Comparison of ENCODE assay signal across 11 cellular contexts in the genomic region with DNA sequence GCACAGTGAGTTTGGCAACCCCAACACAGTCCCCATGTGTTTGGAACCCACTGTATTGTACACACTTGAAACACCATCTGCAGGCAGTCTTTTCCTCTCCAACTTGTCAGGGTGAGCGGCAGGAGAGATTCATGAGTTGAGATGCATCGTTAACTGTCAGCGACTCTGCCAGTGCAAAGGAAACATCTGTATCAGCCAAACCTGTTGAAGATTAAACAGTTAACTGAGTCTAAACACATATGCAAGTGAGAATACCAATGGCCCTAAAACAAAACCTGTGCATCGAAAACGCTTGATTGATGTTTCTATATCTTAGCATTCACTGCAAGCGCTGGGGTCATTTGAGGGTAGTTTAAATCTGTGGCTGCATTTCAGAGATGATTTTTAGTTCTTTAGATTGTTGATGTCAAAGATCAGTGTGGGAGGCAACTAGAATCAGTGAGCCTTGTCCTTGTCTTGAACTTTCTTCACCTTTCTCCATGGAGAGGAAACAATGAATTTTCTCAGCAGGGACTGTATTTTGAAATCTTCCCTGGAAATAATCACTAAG. TPM values are rescaled to one million over a fixed set of nuclear protein-coding genes. Genes with fewer than 3 reads are reported as not detected.
DNase-seq lines count a peak whose midpoint lies in the region; ATAC-seq and TF ChIP-seq lines count a peak whose summit lies in the region.
"Had no signal": no experiment of that assay in that cellular context is flagged by ENCODE, and none has a peak within 500 bp of the region (broad histone marks: within the 10 kb centered on the region; RNA-seq: fewer than 3 reads in every experiment).

No MANE protein-coding gene starts in this region.

- DNase-seq in NCI-H345 (lab: John Stamatoyannopoulos, UW) (peak; percentile 27), neuronal stem cell (ENCODE audit: low spot score) (no peak), DMS153 (lab: John Stamatoyannopoulos, UW) (no peak), prostate gland (ENCODE audit: low spot score) (no peak)
- DNase-seq: GDM1, immature natural killer cell, NCI-H2171 had no signal

- no peak overlapping the region for H3K14ac ChIP-seq in neuronal stem cell (ENCODE audit: low read length)

- H3K9ac ChIP-seq in neuronal stem cell (ENCODE audit: low read depth, low read length, poor library complexity): no peak overlapping the region

- H3K18ac ChIP-seq in neuronal stem cell (ENCODE audit: low read length): no peak overlapping the region

- TF ChIP-seq POLR2A in prostate gland (IDR thresholded peaks at IDR 0.05): no peak

- TF ChIP-seq CTCF in prostate gland (IDR thresholded peaks at IDR 0.05): no peak

- no peak overlapping the region for H2BK5ac ChIP-seq in neuronal stem cell (ENCODE audit: low read length)

- no peak overlapping the region for H4K8ac ChIP-seq in neuronal stem cell (ENCODE audit: low read depth, low read length)

- H2AK5ac ChIP-seq in neuronal stem cell (ENCODE audit: low read depth, low read length): no peak overlapping the region

- no peak overlapping the region for H2BK120ac ChIP-seq in neuronal stem cell (ENCODE audit: low read depth, low read length)

- no peak overlapping the region for H3K4ac ChIP-seq in neuronal stem cell (ENCODE audit: low read length)

- WGBS in neuronal stem cell (ENCODE audit: extremely low coverage in 2 of 2, insufficient read length in 2 of 2, insufficient replicate concordance in 1 of 2), 2 donors: no CpG with 5 or more reads among the region's 6 CpGs
- WGBS in prostate gland: 66% methylated on average over 6 of the region's 6 CpGs

- H3K4me3 ChIP-seq in neuronal stem cell (ENCODE audit: low read length in 2 of 2) (peak overlapping the region in 1 of 2 donors; percentile 4), prostate gland (no peak overlapping the region)

- H4K91ac ChIP-seq in neuronal stem cell (ENCODE audit: low read depth, low read length, poor library complexity): no peak overlapping the region

- intact Hi-C loops in prostate gland (cut with DNase I): no loop called here

- ATAC-seq in GM19351 (IDR thresholded peaks at IDR 0.05; ENCODE audit: unreplicated experiment): peak; percentile 55
- ATAC-seq in HG02759 (IDR thresholded peaks at IDR 0.05; ENCODE audit: unreplicated experiment): peak; percentile 76
- no peak for ATAC-seq in esophagus mucosa

- H3K4me1 ChIP-seq in neuronal stem cell (ENCODE audit: control insufficient read depth in 2 of 2, insufficient read depth in 1 of 2, low read depth in 1 of 2, low read length in 2 of 2): peaks cover 0 to 13% of the 10 kb centered on the region in 2 donors
- H3K4me1 ChIP-seq in prostate gland (replicated peaks): no peaks in the 10 kb centered on the region

- H3K27me3 ChIP-seq in neuronal stem cell (ENCODE audit: control insufficient read depth in 3 of 3, insufficient read depth in 3 of 3, low read depth in 1 of 3, low read length in 3 of 3) (no peaks in the 10 kb centered on the region), prostate gland (replicated peaks; ENCODE audit: insufficient read depth) (no peaks in the 10 kb centered on the region)

- H2BK15ac ChIP-seq in neuronal stem cell (ENCODE audit: low read length): no peak overlapping the region

- H3K9me3 ChIP-seq in neuronal stem cell (replicated peaks in 1 of 2; ENCODE audit: control insufficient read depth in 2 of 2, insufficient read depth in 1 of 2, low read depth in 1 of 2, low read length in 2 of 2): peaks cover 0 to 5% of the 10 kb centered on the region in 2 donors
- H3K9me3 ChIP-seq in prostate gland: no peaks in the 10 kb centered on the region

- H3K36me3 ChIP-seq in neuronal stem cell (replicated peaks in 1 of 2; ENCODE audit: control insufficient read depth in 2 of 2, insufficient read depth in 2 of 2, low read length in 2 of 2) (no peaks in the 10 kb centered on the region), prostate gland (no peaks in the 10 kb centered on the region)

- peak overlapping the region; percentile 11 for H2AFZ ChIP-seq in neuronal stem cell (ENCODE audit: low read length)

- no peak overlapping the region for H3K4me2 ChIP-seq in neuronal stem cell (ENCODE audit: insufficient read depth, low read length, poor library complexity, severe bottlenecking)

- H2BK12ac ChIP-seq in neuronal stem cell (ENCODE audit: low read length): no peak overlapping the region

- H3K79me1 ChIP-seq in neuronal stem cell (ENCODE audit: low read depth, low read length): no peaks in the 10 kb centered on the region

- H3K23ac ChIP-seq in neuronal stem cell (ENCODE audit: low read depth, low read length, poor library complexity): no peak overlapping the region

- H3K27ac ChIP-seq in neuronal stem cell (replicated peaks; ENCODE audit: low read length): no peak overlapping the region
- no peak overlapping the region for H3K27ac ChIP-seq in prostate gland
- H3K27ac ChIP-seq: epithelial cell of prostate had no signal

RNA-seq across cellular contexts. Expression of gene PAM, which starts 41.3 kb away (rescaled TPM):
- 64.4 TPM for polyA plus RNA-seq in neuronal stem cell (2013, experiment 1 of 2)
- polyA plus RNA-seq in neuronal stem cell (2013, experiment 2 of 2): 66.9 TPM
- total RNA-seq in esophagus mucosa: 51.3 TPM
- total RNA-seq in prostate gland: 100 to 1,000 TPM in 1 of 2 donors, 10 to 100 TPM in 1; 76.8 to 171 TPM
